Comparison of ENCODE assay signal across 12 cellular contexts in the genomic region with DNA sequence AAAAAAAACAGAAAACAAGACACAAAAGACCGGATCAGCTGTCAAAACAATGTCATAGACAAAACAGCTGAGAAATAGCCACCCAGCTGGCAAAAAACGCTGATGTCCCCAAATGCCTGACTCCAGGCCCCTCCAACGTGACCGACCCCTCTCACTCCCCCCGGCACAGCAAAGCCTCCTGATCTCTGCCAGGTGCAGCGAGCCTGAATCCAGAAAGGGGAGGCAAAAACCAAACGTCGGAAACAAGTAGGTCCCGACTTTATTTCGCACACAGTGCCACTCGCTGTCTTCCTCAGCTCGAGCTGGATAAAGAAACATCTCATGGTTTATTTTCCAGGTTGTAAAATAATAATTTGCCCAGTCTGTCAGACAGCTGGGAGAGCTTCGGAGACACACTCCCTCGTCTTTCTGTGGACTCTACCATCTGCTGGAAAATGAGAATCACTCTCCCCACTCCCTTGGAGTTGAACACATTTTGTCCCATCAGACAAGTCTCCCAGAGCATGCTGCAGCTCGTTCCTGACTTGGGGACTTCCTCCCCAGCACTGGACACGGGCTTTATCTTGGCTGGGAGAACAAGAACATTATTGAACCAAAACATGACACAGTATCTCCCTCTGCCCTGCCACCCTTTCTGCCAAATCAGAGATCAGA.
A peak's percentile ranks its signal among the peaks of the same experiment; 100 is the strongest.
DNase-seq lines count a peak whose midpoint lies in the region; ATAC-seq and TF ChIP-seq lines count a peak whose summit lies in the region.
"Had no signal": no experiment of that assay in that cellular context is flagged by ENCODE, and none has a peak within 500 bp of the region (broad histone marks: within the 10 kb centered on the region; RNA-seq: fewer than 3 reads in every experiment).

No MANE protein-coding gene starts in this region.

- H3K27me3 ChIP-seq in Panc1 (ENCODE audit: control insufficient read depth, insufficient read depth, low read length) (no peaks in the 10 kb centered on the region), esophagus (ENCODE audit: control insufficient read depth in 1 of 2, insufficient read depth in 2 of 2, low read length in 2 of 2) (no peaks in the 10 kb centered on the region), testis (no peaks in the 10 kb centered on the region)

- intact Hi-C loops in Panc1 (cut with micrococcal nuclease; ENCODE audit: unreplicated experiment) (no loop called here), testis (cut with DNase I; ENCODE audit: low total_unique reads) (no loop called here)

- CTCF ChIA-PET in Panc1 (lab: Charles Lee) = no interaction called here

- H3K9me3 ChIP-seq in Panc1 (ENCODE audit: control insufficient read depth, insufficient read depth, low read depth, low read length) (no peaks in the 10 kb centered on the region), esophagus (ENCODE audit: control insufficient read depth in 2 of 2, insufficient read depth in 1 of 2, low read depth in 1 of 2, low read length in 1 of 2) (peaks cover 0 to 2% of the 10 kb centered on the region in 2 donors), testis (no peaks in the 10 kb centered on the region)

- H3K4me3 ChIP-seq in Panc1 (ENCODE audit: low read depth in 2 of 2, low read length in 2 of 2) (no peak overlapping the region), esophagus (ENCODE audit: low read depth in 1 of 2, low read length in 2 of 2) (no peak overlapping the region), testis (no peak overlapping the region)

- POLR2A ChIA-PET in Panc1 (lab: Charles Lee) = no interaction called here

- 43 to 51% methylated on average over 16 of the region's 16 CpGs for WGBS in esophagus, 2 donors
- 39 to 44% methylated on average over 16 of the region's 16 CpGs for WGBS in testis, 2 donors

- H3K4me1 ChIP-seq in Panc1 (ENCODE audit: control insufficient read depth, insufficient read depth, low read length) (peaks cover 16% of the 10 kb centered on the region), esophagus (ENCODE audit: control insufficient read depth in 2 of 2, insufficient read depth in 2 of 2, low read length in 1 of 2) (peaks cover 0 to 7% of the 10 kb centered on the region in 2 donors), testis (peaks cover 19% of the 10 kb centered on the region)

- no peak for TF ChIP-seq CTCF in Panc1 (IDR thresholded peaks at IDR 0.05)
- TF ChIP-seq CTCF in testis (IDR thresholded peaks at IDR 0.05) = no peak

- H3K27ac ChIP-seq in Panc1 (ENCODE audit: low read length) (peak overlapping the region; percentile 48; the same call in 1 of the 2 replicates), esophagus (ENCODE audit: low read depth in 2 of 2, low read length in 1 of 2) (peak overlapping the region; percentile 32 to 43), testis (peak overlapping the region; percentile 55 to 56)
- H3K27ac ChIP-seq: C4-2B, VCaP had no signal

- TF ChIP-seq POLR2A in testis (IDR thresholded peaks at IDR 0.05) = no peak

- BruUV-seq in Panc1 (replicated peaks; lab: Mats Ljungman, UMichigan) = no TSS peak

- ATAC-seq in Panc1 (no peak), HG03521 (IDR thresholded peaks at IDR 0.05; ENCODE audit: unreplicated experiment) (no peak)

- no peaks in the 10 kb centered on the region for H3K36me3 ChIP-seq in Panc1 (ENCODE audit: control insufficient read depth, insufficient read depth, low read length)
- H3K36me3 ChIP-seq in esophagus (ENCODE audit: control insufficient read depth in 2 of 2, insufficient read depth in 2 of 2, low read length in 1 of 2) = no peaks in the 10 kb centered on the region
- H3K36me3 ChIP-seq in testis (ENCODE audit: low read depth, missing control alignments) = no peaks in the 10 kb centered on the region

- in situ Hi-C loops in Panc1 (cut with HindIII; ENCODE audit: low pct_unique_long_range_greater_than_20kb, low sequenced_read_pairs) = no loop called here

- DNase-seq in Panc1 (ENCODE audit: low read depth, low spot score) (no peak), myocyte (ENCODE audit: low read depth) (peak; percentile 16), testis (peak; percentile 52), NCI-H187 treated with DMSO at 0.1 percent for 48 hours (lab: John Stamatoyannopoulos, UW) (no peak), KG1 (lab: John Stamatoyannopoulos, UW) (no peak), NCI-H1092 treated with DMSO at 0.1 percent for 48 hours (lab: John Stamatoyannopoulos, UW) (no peak)
- DNase-seq: activated T-cell treated with anti-CD3 and anti-CD28 coated beads for 4 hours, GF-D8 had no signal

Comparison
In these comparisons a context has a peak if more than half of its experiments do, and no peak if none do; other contexts are left out.
1. DNase-seq: peak in myocyte (single experiment) and testis (single experiment); none in Panc1 (single experiment), NCI-H187 treated with DMSO at 0.1 percent for 48 hours (single experiment), KG1 (single experiment) and NCI-H1092 treated with DMSO at 0.1 percent for 48 hours (single experiment).
2. Peak in every context shown above with its lines, with median percentiles within 50 percentile points of each other: H3K27ac ChIP-seq.